ENCODE assay signal across 21 cellular contexts in the genomic region with DNA sequence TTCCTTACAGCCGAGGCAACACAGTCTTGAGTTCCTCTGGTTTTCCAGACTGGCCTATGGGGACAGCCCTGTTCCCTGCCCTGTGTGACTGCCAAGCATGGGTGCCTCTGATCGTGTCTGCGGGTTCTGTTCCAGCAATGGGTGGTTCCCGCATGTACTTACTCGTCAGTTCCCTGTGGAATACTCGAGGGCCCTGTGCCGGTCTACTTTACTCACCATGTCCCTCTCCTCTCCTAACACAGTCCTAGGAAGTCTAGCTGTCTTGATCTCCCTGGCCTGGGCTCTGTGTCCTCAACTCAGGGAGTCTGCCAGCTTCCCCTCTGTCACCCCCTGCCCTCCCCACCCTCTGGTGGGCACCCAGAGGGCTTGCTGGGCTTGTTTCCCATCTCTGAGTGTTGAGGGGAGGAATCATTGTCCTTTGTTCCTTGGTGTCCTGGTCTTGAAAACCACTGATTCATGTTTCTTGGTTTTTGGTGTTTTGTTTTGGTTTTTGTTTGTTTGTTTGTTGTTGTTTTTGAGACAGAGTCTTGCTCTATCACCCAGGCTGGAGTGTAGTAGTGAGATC. TPM values are rescaled to one million over a fixed set of nuclear protein-coding genes. Genes with fewer than 3 reads are reported as not detected.
DNase-seq lines count a peak whose midpoint lies in the region; ATAC-seq and TF ChIP-seq lines count a peak whose summit lies in the region.
"Had no signal": no experiment of that assay in that cellular context is flagged by ENCODE, and none has a peak within 500 bp of the region (broad histone marks: within the 10 kb centered on the region; RNA-seq: fewer than 3 reads in every experiment).

No MANE protein-coding gene starts in this region.

- no peaks in the 10 kb centered on the region for H3K9me3 Mint-ChIP-seq in activated naive CD4-positive, alpha-beta T cell treated with anti-CD3 and anti-CD28 coated beads, Interleukin-2, amount 50 U/mL, for 72 hours
- no peaks in the 10 kb centered on the region for H3K9me3 Mint-ChIP-seq in stimulated activated naive CD8-positive, alpha-beta T cell treated with anti-CD3 and anti-CD28 coated beads, Interleukin-15, amount 100 ng/mL, for 72 hours

- no peaks in the 10 kb centered on the region for H3K27me3 Mint-ChIP-seq in stimulated activated naive CD8-positive, alpha-beta T cell treated with anti-CD3 and anti-CD28 coated beads, Interleukin-15, amount 100 ng/mL, for 72 hours

- H3K27ac Mint-ChIP-seq in activated naive CD4-positive, alpha-beta T cell treated with anti-CD3 and anti-CD28 coated beads, Interleukin-2, amount 50 U/mL, for 72 hours: peak overlapping the region; percentile 33 to 74
- peak overlapping the region in 1 of 2 donors; percentile 91 for H3K27ac Mint-ChIP-seq in stimulated activated naive CD8-positive, alpha-beta T cell treated with anti-CD3 and anti-CD28 coated beads, Interleukin-15, amount 100 ng/mL, for 72 hours

- no peak for TF ChIP-seq CTCF in GM13977 (IDR thresholded peaks at IDR 0.05; ENCODE audit: extremely low read depth, insufficient read depth, missing control alignments)
- TF ChIP-seq CTCF in foreskin fibroblast (IDR thresholded peaks at IDR 0.05; ENCODE audit: low read depth, low read length): no peak

- H3K4me1 Mint-ChIP-seq in stimulated activated naive CD8-positive, alpha-beta T cell treated with anti-CD3 and anti-CD28 coated beads, Interleukin-15, amount 100 ng/mL, for 72 hours: peaks cover 19% of the 10 kb centered on the region

- DNase-seq in activated naive CD4-positive, alpha-beta T cell treated with anti-CD3 and anti-CD28 coated beads, Interleukin-2, amount 50 U/mL, for 72 hours (ENCODE audit: low spot score in 2 of 2): no peak
- DNase-seq in activated naive CD4-positive, alpha-beta T cell (lab: John Stamatoyannopoulos, UW): no peak
- DNase-seq in caudate nucleus (lab: John Stamatoyannopoulos, UW) (no peak), mesenteric fat pad (ENCODE audit: low spot score) (peak; percentile 57), OCI-M2 (lab: John Stamatoyannopoulos, UW; ENCODE audit: unreplicated experiment) (no peak), GM13977 (ENCODE audit: low spot score) (no peak), foreskin fibroblast (no peak)
- DNase-seq in stimulated activated naive CD8-positive, alpha-beta T cell treated with anti-CD3 and anti-CD28 coated beads, Interleukin-15, amount 100 ng/mL, for 72 hours: no peak
- DNase-seq: activated CD4-positive, alpha-beta T cell treated with anti-CD3 and anti-CD28 coated beads, Interleukin-2, amount 50 U/mL, for 1 hour; body of pancreas; cortex of kidney; DMS79; left ventricle myocardium superior; NCI-H1436 treated with DMSO at 0.1 percent for 48 hours; NCI-H748 treated with DMSO at 0.1 percent for 48 hours; ovary; SHP77 treated with DMSO at 0.1 percent for 48 hours; stimulated activated CD4-positive, alpha-beta T cell treated with anti-CD3 and anti-CD28 coated beads, Interleukin-15, amount 100 ng/mL, for 24 hours; testis had no signal

- in situ Hi-C loops in GM13977 (cut with MboI; ENCODE audit: low pct_unique_long_range_greater_than_20kb, low sequenced_read_pairs, unreplicated experiment): no loop called here

- no peak overlapping the region for H3K4me3 ChIP-seq in foreskin fibroblast (ENCODE audit: low read depth in 1 of 2, low read length in 2 of 2)
- H3K4me3 ChIP-seq: body of pancreas, K562, ovary, testis had no signal

- no peak for ATAC-seq in activated naive CD4-positive, alpha-beta T cell treated with anti-CD3 and anti-CD28 coated beads, Interleukin-2, amount 50 U/mL, for 72 hours
- no peak for ATAC-seq in stimulated activated naive CD8-positive, alpha-beta T cell treated with anti-CD3 and anti-CD28 coated beads, Interleukin-15, amount 100 ng/mL, for 72 hours
- ATAC-seq: body of pancreas, K562, left ventricle myocardium superior, sciatic nerve had no signal

- H3K36me3 Mint-ChIP-seq in activated naive CD4-positive, alpha-beta T cell treated with anti-CD3 and anti-CD28 coated beads, Interleukin-2, amount 50 U/mL, for 72 hours: peaks cover 0 to 7% of the 10 kb centered on the region in 2 donors

- H3K4me3 Mint-ChIP-seq in stimulated activated naive CD8-positive, alpha-beta T cell treated with anti-CD3 and anti-CD28 coated beads, Interleukin-15, amount 100 ng/mL, for 72 hours: no peak overlapping the region

- peak overlapping the region; percentile 61 for H3K27ac ChIP-seq in caudate nucleus (ENCODE audit: low read depth, low read length)
- H3K27ac ChIP-seq: body of pancreas, ovary, testis had no signal

RNA-seq across cellular contexts. Expression of a gene that starts 36.0 kb away (rescaled TPM):
- total RNA-seq in activated naive CD4-positive, alpha-beta T cell treated with anti-CD3 and anti-CD28 coated beads, Interleukin-2, amount 50 U/mL, for 72 hours: 10 to 100 TPM; 49.2 to 59.5 TPM
- 44.4 TPM for total RNA-seq in mesenteric fat pad

RNA-seq across cellular contexts. Expression of a gene that starts 59.1 kb away (rescaled TPM):
- 10 to 100 TPM; 38.6 to 51.6 TPM for total RNA-seq in activated naive CD4-positive, alpha-beta T cell treated with anti-CD3 and anti-CD28 coated beads, Interleukin-2, amount 50 U/mL, for 72 hours
- 3.6 TPM for total RNA-seq in mesenteric fat pad
